In the genomic region with DNA sequence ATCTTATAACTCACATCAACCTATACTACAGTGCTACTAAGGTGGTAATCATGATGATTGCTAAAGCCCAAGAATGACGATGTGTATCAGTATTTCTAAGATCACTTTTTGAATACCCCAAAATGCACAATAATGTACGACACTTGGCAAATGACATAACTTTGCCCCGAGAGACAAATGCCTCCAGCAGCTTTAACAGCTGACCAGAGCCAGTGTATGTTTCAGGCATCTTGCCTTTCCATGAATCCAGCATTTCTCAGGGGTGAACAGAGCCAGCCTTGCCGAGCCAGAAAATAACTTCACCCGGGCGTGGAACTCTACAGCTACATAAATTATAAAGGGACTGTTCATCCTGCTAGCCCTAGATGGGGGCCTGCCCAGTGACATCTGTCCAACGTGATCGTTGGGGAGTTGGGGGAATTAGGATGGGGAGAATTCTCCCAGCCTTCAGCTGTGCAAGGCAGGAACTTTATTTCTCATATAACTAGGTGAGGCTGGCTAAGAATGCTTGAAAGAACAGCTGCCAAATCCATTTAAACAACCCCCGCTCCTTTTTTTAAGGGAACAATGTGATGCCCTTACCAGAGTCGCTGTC, we compare ENCODE assay signal across 10 cellular contexts. TPM values are rescaled to one million over a fixed set of nuclear protein-coding genes. Genes with fewer than 3 reads are reported as not detected.
A peak's percentile ranks its signal among the peaks of the same experiment; 100 is the strongest.
DNase-seq lines count a peak whose midpoint lies in the region; ATAC-seq and TF ChIP-seq lines count a peak whose summit lies in the region.
"Had no signal": no experiment of that assay in that cellular context is flagged by ENCODE, and none has a peak within 500 bp of the region (broad histone marks: within the 10 kb centered on the region; RNA-seq: fewer than 3 reads in every experiment).

No MANE protein-coding gene starts in this region.

- H3K9me3 Mint-ChIP-seq in natural killer cell treated with Interleukin-12 subunit alpha and Interleukin-12 subunit beta and Interleukin-15 and Interleukin-18, amount 100 ng/mL, for 72 hours = no peaks in the 10 kb centered on the region
- H3K9me3 Mint-ChIP-seq in natural killer cell = no peaks in the 10 kb centered on the region
- no peaks in the 10 kb centered on the region for H3K9me3 Mint-ChIP-seq in naive thymus-derived CD8-positive, alpha-beta T cell

- H3K4me1 Mint-ChIP-seq in natural killer cell treated with Interleukin-12 subunit alpha and Interleukin-12 subunit beta and Interleukin-15 and Interleukin-18, amount 100 ng/mL, for 72 hours (ENCODE audit: low read depth in 2 of 2) = peaks cover 10 to 24% of the 10 kb centered on the region in 2 donors
- peaks cover 14 to 20% of the 10 kb centered on the region in 2 donors for H3K4me1 Mint-ChIP-seq in natural killer cell
- peaks cover 10 to 29% (median 27%) of the 10 kb centered on the region in 4 donors for H3K4me1 Mint-ChIP-seq in naive thymus-derived CD8-positive, alpha-beta T cell

- POLR2A ChIA-PET in naive thymus-derived CD8-positive, alpha-beta T cell (lab: Charles Lee) = no interaction called here

- intact Hi-C loops in natural killer cell (cut with micrococcal nuclease) = no loop called here
- intact Hi-C loops in aorta (cut with DNase I) = loop anchor here in 1 of 2 donors (5.0 kb wide), 1 partner anchor 1333 kb away; no protein-coding TSS in a partner anchor

- no peaks in the 10 kb centered on the region for H3K36me3 Mint-ChIP-seq in natural killer cell treated with Interleukin-12 subunit alpha and Interleukin-12 subunit beta and Interleukin-15 and Interleukin-18, amount 100 ng/mL, for 72 hours
- H3K36me3 Mint-ChIP-seq in natural killer cell = no peaks in the 10 kb centered on the region
- H3K36me3 Mint-ChIP-seq in naive thymus-derived CD8-positive, alpha-beta T cell = no peaks in the 10 kb centered on the region

- WGBS in aorta, 2 donors = 7 to 8% methylated on average over 10 of the region's 10 CpGs

- peaks cover 14 to 31% of the 10 kb centered on the region in 2 donors for H3K27me3 Mint-ChIP-seq in natural killer cell treated with Interleukin-12 subunit alpha and Interleukin-12 subunit beta and Interleukin-15 and Interleukin-18, amount 100 ng/mL, for 72 hours
- peaks cover 38 to 42% of the 10 kb centered on the region in 2 donors for H3K27me3 Mint-ChIP-seq in natural killer cell (ENCODE audit: low read depth in 2 of 2)
- H3K27me3 Mint-ChIP-seq in naive thymus-derived CD8-positive, alpha-beta T cell = peaks cover 14 to 62% (median 52%) of the 10 kb centered on the region in 5 donors

- DNase-seq in natural killer cell treated with Interleukin-12 subunit alpha and Interleukin-12 subunit beta and Interleukin-15 and Interleukin-18, amount 100 ng/mL, for 72 hours (ENCODE audit: low spot score) = no peak
- DNase-seq in natural killer cell (no peak), aorta (no peak), dedifferentiated amniotic fluid mesenchymal stem cell (ENCODE audit: extremely low spot score) (no peak), MV-4-11 (lab: John Stamatoyannopoulos, UW) (no peak)
- DNase-seq in naive thymus-derived CD8-positive, alpha-beta T cell = no peak
- DNase-seq: cortex of kidney had no signal

- H3K27ac Mint-ChIP-seq in natural killer cell treated with Interleukin-12 subunit alpha and Interleukin-12 subunit beta and Interleukin-15 and Interleukin-18, amount 100 ng/mL, for 72 hours = no peak overlapping the region
- H3K27ac Mint-ChIP-seq in natural killer cell = no peak overlapping the region
- H3K27ac Mint-ChIP-seq in naive thymus-derived CD8-positive, alpha-beta T cell = no peak overlapping the region

- H3K27me3 ChIP-seq in duodenal mucosa (ENCODE audit: control insufficient read depth in 1 of 2, insufficient read depth in 2 of 2, low read length in 2 of 2) (peaks cover 41 to 42% of the 10 kb centered on the region in 2 donors), aorta (ENCODE audit: control insufficient read depth in 1 of 2, insufficient read depth in 2 of 2, low read length in 1 of 2) (no peaks in the 10 kb centered on the region)

- ATAC-seq in natural killer cell treated with Interleukin-12 subunit alpha and Interleukin-12 subunit beta and Interleukin-15 and Interleukin-18, amount 100 ng/mL, for 72 hours = no peak
- ATAC-seq in natural killer cell = no peak
- no peak for ATAC-seq in naive thymus-derived CD8-positive, alpha-beta T cell
- no peak for ATAC-seq in aorta (ENCODE audit: low FRiP score)
- no peak for ATAC-seq in HG03442 (IDR thresholded peaks at IDR 0.05; ENCODE audit: unreplicated experiment)

- H3K9me3 ChIP-seq in duodenal mucosa (ENCODE audit: control insufficient read depth in 1 of 2, low read length in 2 of 2) = no peaks in the 10 kb centered on the region
- no peaks in the 10 kb centered on the region for H3K9me3 ChIP-seq in aorta (ENCODE audit: control insufficient read depth, low read length)

- peak overlapping the region; percentile 82 for H3K4me3 Mint-ChIP-seq in natural killer cell treated with Interleukin-12 subunit alpha and Interleukin-12 subunit beta and Interleukin-15 and Interleukin-18, amount 100 ng/mL, for 72 hours
- H3K4me3 Mint-ChIP-seq in natural killer cell = no peak overlapping the region
- H3K4me3 Mint-ChIP-seq in naive thymus-derived CD8-positive, alpha-beta T cell = peak overlapping the region in 7 of 10 donors; percentile 45 to 78 (median 67)

- H3K27ac ChIP-seq in duodenal mucosa (ENCODE audit: low read depth, low read length) (no peak overlapping the region), aorta (ENCODE audit: low read depth in 1 of 2, low read length in 2 of 2) (no peak overlapping the region)

- H3K4me1 ChIP-seq in duodenal mucosa (ENCODE audit: control insufficient read depth in 1 of 2, insufficient read depth in 2 of 2, low read length in 2 of 2) (peaks cover 13 to 26% of the 10 kb centered on the region in 2 donors), aorta (ENCODE audit: control insufficient read depth in 1 of 2, insufficient read depth in 2 of 2, low read length in 2 of 2) (no peaks in the 10 kb centered on the region)

- TF ChIP-seq CTCF in natural killer cell (IDR thresholded peaks at IDR 0.05) = no peak

- peak overlapping the region in 1 of 2 donors; percentile 11 for H3K9ac ChIP-seq in duodenal mucosa (ENCODE audit: low read depth in 1 of 2, low read length in 2 of 2)

- peak overlapping the region; percentile 59 to 61 for H3K4me3 ChIP-seq in duodenal mucosa (ENCODE audit: low read depth in 1 of 2, low read length in 2 of 2)
- peak overlapping the region; percentile 0 to 70 for H3K4me3 ChIP-seq in aorta (ENCODE audit: low read length in 2 of 2)

- H3K36me3 ChIP-seq in duodenal mucosa (ENCODE audit: control insufficient read depth in 1 of 2, insufficient read depth in 2 of 2, low read length in 2 of 2) (peaks cover 0 to 8% of the 10 kb centered on the region in 2 donors), aorta (ENCODE audit: control insufficient read depth in 1 of 2, insufficient read depth in 2 of 2, low read length in 1 of 2) (peaks cover 0 to 7% of the 10 kb centered on the region in 2 donors)

RNA-seq across cellular contexts. Expression of gene IGFBP3, which starts 1.7 kb away (rescaled TPM):
- total RNA-seq in natural killer cell treated with Interleukin-12 subunit alpha and Interleukin-12 subunit beta and Interleukin-15 and Interleukin-18, amount 100 ng/mL, for 72 hours = 1 to 10 TPM in 1 of 2 donors, not detected in 1; 1.7 TPM
- 10 to 100 TPM in 1 of 3 donors, 1 to 10 TPM in 1, under 1 TPM in 1; 0.39 to 10.2 (median 1.2) TPM for total RNA-seq in natural killer cell
- 10 to 100 TPM; 10.4 to 11.5 TPM for total RNA-seq in naive thymus-derived CD8-positive, alpha-beta T cell
- polyA plus RNA-seq in naive thymus-derived CD8-positive, alpha-beta T cell = 10 to 100 TPM in 1 of 3 donors, 1 to 10 TPM in 2; 2.1 to 13.7 (median 2.4) TPM
- 100 to 1,000 TPM; 143 to 200 TPM for total RNA-seq in aorta
- 100 to 1,000 TPM; 173 to 255 TPM for polyA plus RNA-seq in aorta

RNA-seq across cellular contexts. Expression of gene IGFBP1, which starts 31.0 kb away (rescaled TPM):
- not detected for total RNA-seq in natural killer cell treated with Interleukin-12 subunit alpha and Interleukin-12 subunit beta and Interleukin-15 and Interleukin-18, amount 100 ng/mL, for 72 hours
- total RNA-seq in natural killer cell = not detected
- total RNA-seq in naive thymus-derived CD8-positive, alpha-beta T cell = not detected
- not detected for polyA plus RNA-seq in naive thymus-derived CD8-positive, alpha-beta T cell
- not detected for total RNA-seq in aorta
- not detected for polyA plus RNA-seq in aorta
- total RNA-seq: subcutaneous adipose tissue had no signal

RNA-seq across cellular contexts. Expression of gene CCDC201, which starts 46.4 kb away (rescaled TPM):
- not detected for total RNA-seq in natural killer cell treated with Interleukin-12 subunit alpha and Interleukin-12 subunit beta and Interleukin-15 and Interleukin-18, amount 100 ng/mL, for 72 hours
- not detected for total RNA-seq in natural killer cell
- not detected for total RNA-seq in naive thymus-derived CD8-positive, alpha-beta T cell
- polyA plus RNA-seq in naive thymus-derived CD8-positive, alpha-beta T cell = not detected
- not detected for total RNA-seq in aorta
- polyA plus RNA-seq in aorta = not detected
- total RNA-seq: subcutaneous adipose tissue had no signal

Comparison
In these comparisons a context has a peak if more than half of its experiments do, and no peak if none do; other contexts are left out.
1. RNA of gene IGFBP3, which starts 1.7 kb away (total RNA-seq): 143 to 200 TPM in aorta; 10.4 to 11.5 TPM in naive thymus-derived CD8-positive, alpha-beta T cell, 1.7 TPM in natural killer cell treated with Interleukin-12 subunit alpha and Interleukin-12 subunit beta and Interleukin-15 and Interleukin-18, amount 100 ng/mL, for 72 hours and 0.39 to 10.2 TPM in natural killer cell; every median in the first group is over 10 times any median in the second.